ENCODE assay signal across 1 cellular context in genomic region chr11:62850911-62851806, GRCh38.
TF ChIP-seq lines count a peak whose summit lies in the region.

No MANE protein-coding gene starts in this region.

TF ChIP-seq in WTC11, 78 proteins besides CTCF, POLR2A, EP300 and RAD21 (continued from another document and continues in another):
- TF ChIP-seq E2F5 (CRISPR knock-in tag; IDR thresholded peaks at IDR 0.05) (no peak), MYBL2 (CRISPR knock-in tag; IDR thresholded peaks at IDR 0.05) (peak; percentile 56; the same call in 1 of the 2 replicates), PRDM15 (CRISPR knock-in tag; IDR thresholded peaks at IDR 0.05) (no peak), NR1H2 (CRISPR knock-in tag; IDR thresholded peaks at IDR 0.05) (no peak), ZNF671 (CRISPR knock-in tag; IDR thresholded peaks at IDR 0.05) (peak; percentile 98), MLX (CRISPR knock-in tag; IDR thresholded peaks at IDR 0.05) (no peak), ATF1 (CRISPR knock-in tag; IDR thresholded peaks at IDR 0.05) (no peak; the same call in 1 of the 2 replicates), ARID4B (CRISPR knock-in tag; IDR thresholded peaks at IDR 0.05; ENCODE audit: borderline replicate concordance) (peak; percentile 45), CREB1 (CRISPR knock-in tag; IDR thresholded peaks at IDR 0.05) (peak; percentile 75; the same call in 1 of the 2 replicates), SOX15 (CRISPR knock-in tag; IDR thresholded peaks at IDR 0.05) (no peak), TEAD1 (CRISPR knock-in tag; IDR thresholded peaks at IDR 0.05) (peak; percentile 52; the same call in 1 of the 2 replicates), NFYB (CRISPR knock-in tag; conservative IDR thresholded peaks at IDR 0.05; ENCODE audit: low read depth) (no peak), JUN (CRISPR knock-in tag; IDR thresholded peaks at IDR 0.05) (peak; percentile 12; the same call in 1 of the 2 replicates), FOXK1 (CRISPR knock-in tag; IDR thresholded peaks at IDR 0.05) (no peak), STAT6 (CRISPR knock-in tag; conservative IDR thresholded peaks at IDR 0.05; ENCODE audit: low read depth) (no peak), USF2 (CRISPR knock-in tag; IDR thresholded peaks at IDR 0.05) (no peak; the same call in 1 of the 2 replicates), IRF2 (CRISPR knock-in tag; IDR thresholded peaks at IDR 0.05; ENCODE audit: borderline replicate concordance, low read depth) (no peak), ZNF219 (CRISPR knock-in tag; IDR thresholded peaks at IDR 0.05; ENCODE audit: borderline replicate concordance) (no peak), ZNF532 (CRISPR knock-in tag; IDR thresholded peaks at IDR 0.05; ENCODE audit: borderline replicate concordance) (peak; percentile 94), PRRX2 (CRISPR knock-in tag; IDR thresholded peaks at IDR 0.05) (peak; percentile 95), ELF4 (CRISPR knock-in tag; IDR thresholded peaks at IDR 0.05; ENCODE audit: low read depth) (no peak), JAZF1 (CRISPR knock-in tag; IDR thresholded peaks at IDR 0.05) (no peak), ZNF425 (CRISPR knock-in tag; conservative IDR thresholded peaks at IDR 0.05) (peak; percentile 97), NR3C1 (CRISPR knock-in tag; conservative IDR thresholded peaks at IDR 0.05; ENCODE audit: low read depth) (no peak), ETV6 (CRISPR knock-in tag; IDR thresholded peaks at IDR 0.05) (no peak; the same call in 1 of the 2 replicates), NR2C2 (CRISPR knock-in tag; IDR thresholded peaks at IDR 0.05) (no peak), AR (CRISPR knock-in tag; IDR thresholded peaks at IDR 0.05) (peak; percentile 97), HMGA2 (CRISPR knock-in tag; IDR thresholded peaks at IDR 0.05) (no peak), ATF2 (CRISPR knock-in tag; IDR thresholded peaks at IDR 0.05; ENCODE audit: borderline replicate concordance, low read depth) (no peak)
